ENCODE assay signal across 8 cellular contexts in the genomic region with DNA sequence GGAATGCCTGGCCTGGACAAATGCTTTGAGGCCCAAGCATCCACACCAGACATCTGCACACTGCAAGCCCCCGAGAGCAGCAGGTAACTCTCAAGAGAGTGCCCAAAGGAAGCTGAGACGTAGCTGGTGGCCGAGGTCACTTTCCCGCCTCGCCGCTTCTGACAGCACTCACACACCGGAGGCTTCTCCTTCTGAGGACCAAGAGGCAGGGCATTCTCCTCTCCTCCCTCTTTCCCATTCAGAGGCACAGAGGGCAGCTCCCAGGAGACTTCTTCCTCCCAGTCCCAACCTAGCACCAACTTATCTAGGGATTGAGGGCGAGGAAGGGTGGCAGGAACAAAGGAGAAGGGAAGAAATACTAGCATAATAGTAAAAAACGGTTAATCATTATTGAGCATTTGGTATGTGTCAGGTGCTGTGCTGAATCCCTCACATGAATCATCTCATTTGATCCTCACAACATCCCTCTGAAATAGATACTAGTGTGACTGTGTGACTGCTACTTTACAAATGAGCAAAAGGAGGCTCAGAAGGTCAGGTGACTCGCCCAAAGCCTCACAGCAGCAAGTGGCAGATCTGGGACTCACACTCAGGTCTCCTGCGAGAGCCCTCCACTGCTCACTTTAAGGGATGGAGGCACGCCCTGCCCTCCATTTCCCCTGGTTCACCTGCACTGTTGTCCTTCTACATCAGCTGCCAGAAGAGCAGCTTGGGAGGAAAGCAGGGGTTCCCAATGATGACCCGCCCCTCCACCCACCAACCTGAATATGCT. TPM values are rescaled to one million over a fixed set of nuclear protein-coding genes. Genes with fewer than 3 reads are reported as not detected.
DNase-seq lines count a peak whose midpoint lies in the region; ATAC-seq, FAIRE-seq and TF ChIP-seq lines count a peak whose summit lies in the region.

No MANE protein-coding gene starts in this region.

- H3K4me1 ChIP-seq in NT2/D1 (ENCODE audit: insufficient read depth, insufficient read length), result peaks cover 19% of the 10 kb centered on the region
- H3K4me1 ChIP-seq in ascending aorta, result peaks cover 23 to 41% of the 10 kb centered on the region in 2 donors
- peaks cover 16% of the 10 kb centered on the region for H3K4me1 ChIP-seq in rectal smooth muscle tissue (ENCODE audit: control insufficient read depth, insufficient read depth, low read length)

- DNase-seq in GM12891 (ENCODE audit: insufficient read length, low spot score), result no peak
- DNase-seq in NT2/D1 (ENCODE audit: low read depth, low spot score), result no peak
- DNase-seq in ascending aorta (ENCODE audit: low spot score in 2 of 2), result no peak
- no peak for DNase-seq in inferior parietal cortex (ENCODE audit: extremely low spot score)
- DNase-seq in AG20443 (ENCODE audit: low spot score), result no peak
- no peak for DNase-seq in KG1 (lab: John Stamatoyannopoulos, UW)

- H3K27ac ChIP-seq in ascending aorta, result peak overlapping the region; percentile 84 to 89
- no peak overlapping the region for H3K27ac ChIP-seq in rectal smooth muscle tissue (ENCODE audit: low read depth, low read length)

- H3K36me3 ChIP-seq in NT2/D1 (ENCODE audit: insufficient read depth, insufficient read length, low read length) (peaks cover 6% of the 10 kb centered on the region), ascending aorta (no peaks in the 10 kb centered on the region), rectal smooth muscle tissue (ENCODE audit: control insufficient read depth, insufficient read depth, low read length) (no peaks in the 10 kb centered on the region)

- H3K4me3 ChIP-seq in NT2/D1 (ENCODE audit: insufficient read length, low read depth), result no peak overlapping the region
- peak overlapping the region in 1 of 2 donors; percentile 67 for H3K4me3 ChIP-seq in ascending aorta
- H3K4me3 ChIP-seq in rectal smooth muscle tissue (ENCODE audit: low read length), result peak overlapping the region; percentile 52

- TF ChIP-seq CTCF in ascending aorta (IDR thresholded peaks at IDR 0.05), result no peak

- no peak for TF ChIP-seq POLR2A in GM12891 (IDR thresholded peaks at IDR 0.05; ENCODE audit: low read depth, low read length)

- H3K9me3 ChIP-seq in NT2/D1 (ENCODE audit: insufficient read depth, low read length) (no peaks in the 10 kb centered on the region), ascending aorta (no peaks in the 10 kb centered on the region)

- peak; percentile 90 for FAIRE-seq in GM12891 (lab: Jason Lieb, UNC)

- H3K9ac ChIP-seq in NT2/D1 (ENCODE audit: insufficient read length, low read depth) (peak overlapping the region; percentile 10), rectal smooth muscle tissue (ENCODE audit: low read length) (no peak overlapping the region)

- H3K27me3 ChIP-seq in NT2/D1 (ENCODE audit: insufficient read depth, insufficient read length), result no peaks in the 10 kb centered on the region
- no peaks in the 10 kb centered on the region for H3K27me3 ChIP-seq in ascending aorta
- no peaks in the 10 kb centered on the region for H3K27me3 ChIP-seq in rectal smooth muscle tissue (ENCODE audit: control insufficient read depth, insufficient read depth, low read length)

- no peak for ATAC-seq in GM21528 (IDR thresholded peaks at IDR 0.05; ENCODE audit: low FRiP score, unreplicated experiment)

- intact Hi-C loops in ascending aorta (cut with DNase I), result no loop called here

TF ChIP-seq in GM12891, 5 proteins besides CTCF, POLR2A, EP300 and RAD21:
- TF ChIP-seq POLR2AphosphoS5 (IDR thresholded peaks at IDR 0.05; ENCODE audit: low read depth, low read length) (no peak), POU2F2 (IDR thresholded peaks at IDR 0.05; ENCODE audit: low read depth, low read length) (no peak), PAX5 (IDR thresholded peaks at IDR 0.05; ENCODE audit: insufficient read depth, low read length, severe bottlenecking) (no peak), TAF1 (IDR thresholded peaks at IDR 0.05; ENCODE audit: low read depth, low read length) (no peak), SPI1 (IDR thresholded peaks at IDR 0.05; ENCODE audit: low read depth, low read length) (no peak)

RNA-seq across cellular contexts. Expression of gene MYO18A, which starts 41.8 kb away (rescaled TPM):
- 25.5 TPM for polyA plus RNA-seq in GM12891 (2012; ENCODE audit: low read depth, missing spikeins)
- total RNA-seq in ascending aorta, result 185 TPM
